Comparison of ENCODE assay signal across 1 cellular context in genomic region chr17:45936610-45937009, GRCh38.
TF ChIP-seq lines count a peak whose summit lies in the region.

No MANE protein-coding gene starts in this region.

TF ChIP-seq in HepG2, 621 proteins besides CTCF, POLR2A, EP300 and RAD21 (continued from another document and continues in another):
- TF ChIP-seq ZBTB10 (CRISPR knock-in tag; IDR thresholded peaks at IDR 0.05; ENCODE audit: borderline replicate concordance) = no peak
- TF ChIP-seq HDAC2 (CRISPR knock-in tag; IDR thresholded peaks at IDR 0.05) = no peak
- TF ChIP-seq ERF (CRISPR knock-in tag; IDR thresholded peaks at IDR 0.05) = no peak
- TF ChIP-seq RORA (CRISPR knock-in tag; IDR thresholded peaks at IDR 0.05) = 0 out of 2 replicates have a peak, but pooled peaks have one; percentile 42
- TF ChIP-seq BORCS8-MEF2B (CRISPR knock-in tag; IDR thresholded peaks at IDR 0.05) = no peak
- 0 out of 2 replicates have a peak, but pooled peaks have one; percentile 20 for TF ChIP-seq TOPORS (CRISPR knock-in tag; IDR thresholded peaks at IDR 0.05)
- TF ChIP-seq TEF (CRISPR knock-in tag; IDR thresholded peaks at IDR 0.05) = no peak
- TF ChIP-seq THAP9 (CRISPR knock-in tag; IDR thresholded peaks at IDR 0.05; ENCODE audit: borderline replicate concordance) = no peak
- 0 out of 2 replicates have a peak, but pooled peaks have one; percentile 11 for TF ChIP-seq ZNF574 (CRISPR knock-in tag; IDR thresholded peaks at IDR 0.05)
- TF ChIP-seq LCORL (IDR thresholded peaks at IDR 0.05) = no peak
- no peak for TF ChIP-seq LCORL (CRISPR knock-in tag; IDR thresholded peaks at IDR 0.05)
- no peak for TF ChIP-seq THRA (CRISPR knock-in tag; IDR thresholded peaks at IDR 0.05; ENCODE audit: borderline replicate concordance)
- no peak for TF ChIP-seq ZNF549 (CRISPR knock-in tag; IDR thresholded peaks at IDR 0.05)
- 0 out of 2 replicates have a peak, but pooled peaks have one; percentile 51 for TF ChIP-seq ZMAT5 (CRISPR knock-in tag; IDR thresholded peaks at IDR 0.05; ENCODE audit: borderline replicate concordance, low read depth)
- TF ChIP-seq ZEB1 (IDR thresholded peaks at IDR 0.05; ENCODE audit: insufficient replicate concordance, low read depth) = no peak
- no peak for TF ChIP-seq NR2F1 (CRISPR knock-in tag; IDR thresholded peaks at IDR 0.05)
- no peak for TF ChIP-seq SIX4 (CRISPR knock-in tag; IDR thresholded peaks at IDR 0.05)
- no peak for TF ChIP-seq TFAP4 (IDR thresholded peaks at IDR 0.05; ENCODE audit: borderline replicate concordance, low read depth)
- no peak for TF ChIP-seq ZNF784 (CRISPR knock-in tag; IDR thresholded peaks at IDR 0.05; ENCODE audit: borderline replicate concordance)
- no peak for TF ChIP-seq CENPBD1 (CRISPR knock-in tag; IDR thresholded peaks at IDR 0.05; ENCODE audit: borderline replicate concordance, low read depth)
- no peak for TF ChIP-seq ZNF292 (CRISPR knock-in tag; IDR thresholded peaks at IDR 0.05; ENCODE audit: borderline replicate concordance, low read depth)
- peak; percentile 28; the same call in 1 of the 2 replicates for TF ChIP-seq ZNF318 (CRISPR knock-in tag; IDR thresholded peaks at IDR 0.05)
- no peak for TF ChIP-seq ZNF83 (CRISPR knock-in tag; IDR thresholded peaks at IDR 0.05; ENCODE audit: borderline replicate concordance)
